ENCODE assay signal across 20 cellular contexts in genomic region chr10:131846224-131847101, GRCh38. TPM values are rescaled to one million over a fixed set of nuclear protein-coding genes. Genes with fewer than 3 reads are reported as not detected.
DNase-seq lines count a peak whose midpoint lies in the region; ATAC-seq and TF ChIP-seq lines count a peak whose summit lies in the region.
"Had no signal": no experiment of that assay in that cellular context is flagged by ENCODE, and none has a peak within 500 bp of the region (broad histone marks: within the 10 kb centered on the region; RNA-seq: fewer than 3 reads in every experiment).

No MANE protein-coding gene starts in this region.

- no peaks in the 10 kb centered on the region for H3K4me1 Mint-ChIP-seq in mesothelial cell of epicardium
- no peaks in the 10 kb centered on the region for H3K4me1 Mint-ChIP-seq in HFFc6 (ENCODE audit: low read depth)

- H3K4me1 ChIP-seq in left lung: no peaks in the 10 kb centered on the region
- H3K4me1 ChIP-seq in tibial artery: no peaks in the 10 kb centered on the region

- H3K9me3 ChIP-seq in left lung (no peaks in the 10 kb centered on the region), tibial artery (no peaks in the 10 kb centered on the region)

- no peak for ATAC-seq in left lung
- no peak for ATAC-seq in HG02623 (IDR thresholded peaks at IDR 0.05; ENCODE audit: unreplicated experiment)
- ATAC-seq: left ventricle myocardium superior; stimulated activated naive CD8-positive, alpha-beta T cell treated with anti-CD3 and anti-CD28 coated beads, Interleukin-15, Interleukin-2, amounts not matched to agents 100 U/mL and 50 U/mL, for 24 hours had no signal

- H3K4me3 Mint-ChIP-seq in mesothelial cell of epicardium (no peak overlapping the region), HFFc6 (no peak overlapping the region)

- H3K27me3 Mint-ChIP-seq in mesothelial cell of epicardium (ENCODE audit: low read depth): peaks cover 6% of the 10 kb centered on the region
- peaks cover 11% of the 10 kb centered on the region for H3K27me3 Mint-ChIP-seq in HFFc6 (ENCODE audit: insufficient read depth)

- H3K36me3 ChIP-seq in left lung: no peaks in the 10 kb centered on the region
- H3K36me3 ChIP-seq in tibial artery: no peaks in the 10 kb centered on the region

- H3K4me3 ChIP-seq in left lung (no peak overlapping the region), tibial artery (no peak overlapping the region)

- H3K27me3 ChIP-seq in left lung: peaks cover 0 to 15% of the 10 kb centered on the region in 2 donors
- H3K27me3 ChIP-seq in tibial artery: peaks cover 0 to 15% of the 10 kb centered on the region in 2 donors

- no peak overlapping the region for H3K27ac ChIP-seq in left lung
- H3K27ac ChIP-seq in tibial artery: no peak overlapping the region

- H3K9me3 Mint-ChIP-seq in mesothelial cell of epicardium (peaks cover 4% of the 10 kb centered on the region), HFFc6 (peaks cover 27% of the 10 kb centered on the region)

- DNase-seq in NCI-H2029 (lab: John Stamatoyannopoulos, UW) (peak; percentile 45), NCI-H2029 treated with DMSO at 0.1 percent for 48 hours (lab: John Stamatoyannopoulos, UW) (no peak), NCI-H510A (lab: John Stamatoyannopoulos, UW) (peak; percentile 66), left lung (peak; percentile 24 to 57), tibial artery (peak; percentile 11 to 48), mesothelial cell of epicardium (ENCODE audit: low spot score in 2 of 2, unreplicated experiment in 2 of 2) (no peak), HFFc6 (no peak)
- DNase-seq: activated CD4-positive, alpha-beta T cell treated with anti-CD3 and anti-CD28 coated beads for 48 hours; anterior cingulate cortex; C1 segment of cervical spinal cord; effector memory CD4-positive, alpha-beta T cell; GDM1; Kasumi-1; left ventricle myocardium superior; NCI-H1092; NCI-H2227 treated with DMSO at 0.1 percent for 48 hours; Right ventricle myocardium superior; stimulated activated CD4-positive, alpha-beta T cell treated with anti-CD3 and anti-CD28 coated beads, Interleukin-1b, Interleukin-23, amount 100 ng/mL, for 48 hours; stimulated activated naive CD8-positive, alpha-beta T cell treated with anti-CD3 and anti-CD28 coated beads, Interleukin-15, Interleukin-2, amounts not matched to agents 100 U/mL and 50 U/mL, for 24 hours had no signal

- no peaks in the 10 kb centered on the region for H3K36me3 Mint-ChIP-seq in mesothelial cell of epicardium
- H3K36me3 Mint-ChIP-seq in HFFc6 (ENCODE audit: low read depth): peaks cover 9% of the 10 kb centered on the region

- TF ChIP-seq CTCF in left lung (IDR thresholded peaks at IDR 0.05): no peak
- no peak for TF ChIP-seq CTCF in tibial artery (IDR thresholded peaks at IDR 0.05)
- no peak for TF ChIP-seq CTCF in mesothelial cell of epicardium (IDR thresholded peaks at IDR 0.05; ENCODE audit: unreplicated experiment)
- no peak for TF ChIP-seq CTCF in HFFc6 (IDR thresholded peaks at IDR 0.05)

- intact Hi-C loops in left lung (cut with DNase I) (no loop called here), tibial artery (cut with DNase I; ENCODE audit: low total_unique reads) (no loop called here)

- no peak overlapping the region for H3K27ac Mint-ChIP-seq in mesothelial cell of epicardium
- no peak overlapping the region for H3K27ac Mint-ChIP-seq in HFFc6

RNA-seq across cellular contexts. Expression of gene PPP2R2D, which starts 54.3 kb away (rescaled TPM):
- total RNA-seq in left lung: 10 to 100 TPM; 22.7 to 24.3 TPM
- 32.9 to 34.0 TPM (median 33.3 TPM) in 3 replicates for total RNA-seq in mesothelial cell of epicardium
- 10 to 100 TPM; 22.9 to 28.1 (median 24.5) TPM for total RNA-seq in HFFc6 (2021; fragmentation: NEBNext Ultra II Directional; extraction: Animal tissue kit (Norgen Biotek cat#: 25700))

Comparison
In these comparisons a context has a peak if more than half of its experiments do, and no peak if none do; other contexts are left out.
1. DNase-seq: peak in NCI-H2029 (single experiment), NCI-H510A (single experiment), left lung (2 of 2) and tibial artery (2 of 2); none in NCI-H2029 treated with DMSO at 0.1 percent for 48 hours (single experiment), mesothelial cell of epicardium (0 of 2) and HFFc6 (single experiment).